In genomic region chr6:37628611-37629320, GRCh38 we compare ENCODE assay signal across 1 cellular context.
TF ChIP-seq lines count a peak whose summit lies in the region.

No MANE protein-coding gene starts in this region.

TF ChIP-seq in HEK293T, 16 proteins besides CTCF, POLR2A, EP300 and RAD21 (continued from another document):
- TF ChIP-seq PKNOX1 (IDR thresholded peaks at IDR 0.05) = no peak
- TF ChIP-seq LEF1 (IDR thresholded peaks at IDR 0.05; ENCODE audit: borderline replicate concordance) = no peak
- no peak for TF ChIP-seq FOXK2 (IDR thresholded peaks at IDR 0.05)
- no peak for TF ChIP-seq ELF4 (IDR thresholded peaks at IDR 0.05)
- no peak for TF ChIP-seq SP1 (IDR thresholded peaks at IDR 0.05)
- no peak for TF ChIP-seq TARDBP (IDR thresholded peaks at IDR 0.05)
- TF ChIP-seq BHLHE40 (IDR thresholded peaks at IDR 0.05; ENCODE audit: borderline replicate concordance) = no peak
- TF ChIP-seq L3MBTL2 (conservative IDR thresholded peaks at IDR 0.05) = no peak
- TF ChIP-seq ARNT (IDR thresholded peaks at IDR 0.05) = no peak
- no peak for TF ChIP-seq SUZ12 (IDR thresholded peaks at IDR 0.05)
